1 cellular context compared by ENCODE assay signal in genomic region chr17:48998557-48999440, GRCh38.
TF ChIP-seq lines count a peak whose summit lies in the region.

No MANE protein-coding gene starts in this region.

TF ChIP-seq in HEK293, 187 proteins besides CTCF, POLR2A, EP300 and RAD21 (continued from another document):
- TF ChIP-seq, protein P1, sequence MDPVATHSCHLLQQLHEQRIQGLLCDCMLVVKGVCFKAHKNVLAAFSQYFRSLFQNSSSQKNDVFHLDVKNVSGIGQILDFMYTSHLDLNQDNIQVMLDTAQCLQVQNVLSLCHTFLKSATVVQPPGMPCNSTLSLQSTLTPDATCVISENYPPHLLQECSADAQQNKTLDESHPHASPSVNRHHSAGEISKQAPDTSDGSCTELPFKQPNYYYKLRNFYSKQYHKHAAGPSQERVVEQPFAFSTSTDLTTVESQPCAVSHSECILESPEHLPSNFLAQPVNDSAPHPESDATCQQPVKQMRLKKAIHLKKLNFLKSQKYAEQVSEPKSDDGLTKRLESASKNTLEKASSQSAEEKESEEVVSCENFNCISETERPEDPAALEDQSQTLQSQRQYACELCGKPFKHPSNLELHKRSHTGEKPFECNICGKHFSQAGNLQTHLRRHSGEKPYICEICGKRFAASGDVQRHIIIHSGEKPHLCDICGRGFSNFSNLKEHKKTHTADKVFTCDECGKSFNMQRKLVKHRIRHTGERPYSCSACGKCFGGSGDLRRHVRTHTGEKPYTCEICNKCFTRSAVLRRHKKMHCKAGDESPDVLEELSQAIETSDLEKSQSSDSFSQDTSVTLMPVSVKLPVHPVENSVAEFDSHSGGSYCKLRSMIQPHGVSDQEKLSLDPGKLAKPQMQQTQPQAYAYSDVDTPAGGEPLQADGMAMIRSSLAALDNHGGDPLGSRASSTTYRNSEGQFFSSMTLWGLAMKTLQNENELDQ (tag by site-specific recombination; IDR thresholded peaks at IDR 0.05; ENCODE audit: low read depth) = no peak
- TF ChIP-seq ZBTB10 (tag by site-specific recombination; IDR thresholded peaks at IDR 0.05) = peak; percentile 18; the same call in 1 of the 2 replicates
- TF ChIP-seq ZNF391 (tag by site-specific recombination; IDR thresholded peaks at IDR 0.05; ENCODE audit: borderline replicate concordance, low read depth) = no peak
- no peak for TF ChIP-seq ZNF394 (tag by site-specific recombination; IDR thresholded peaks at IDR 0.05; ENCODE audit: borderline replicate concordance)
- TF ChIP-seq ZNF221 (tag by site-specific recombination; IDR thresholded peaks at IDR 0.05; ENCODE audit: borderline replicate concordance) = no peak
- TF ChIP-seq ZNF23 (tag by site-specific recombination; IDR thresholded peaks at IDR 0.05; ENCODE audit: borderline replicate concordance) = no peak
- peak; percentile 88 for TF ChIP-seq ZNF692 (tag by site-specific recombination; IDR thresholded peaks at IDR 0.05)
- TF ChIP-seq ZBTB21 (tag by site-specific recombination; IDR thresholded peaks at IDR 0.05) = no peak
- TF ChIP-seq ZNF677 (tag by site-specific recombination; IDR thresholded peaks at IDR 0.05) = no peak
- TF ChIP-seq ZNF324 (tag by site-specific recombination; IDR thresholded peaks at IDR 0.05) = no peak
- TF ChIP-seq ZBTB8A (tag by site-specific recombination; IDR thresholded peaks at IDR 0.05) = no peak
- TF ChIP-seq ZNF280C (tag by site-specific recombination; IDR thresholded peaks at IDR 0.05) = no peak
- TF ChIP-seq ZBTB6 (tag by site-specific recombination; IDR thresholded peaks at IDR 0.05) = no peak
- no peak for TF ChIP-seq KLF1 (tag by site-specific recombination; IDR thresholded peaks at IDR 0.05)
- TF ChIP-seq, protein P2, sequence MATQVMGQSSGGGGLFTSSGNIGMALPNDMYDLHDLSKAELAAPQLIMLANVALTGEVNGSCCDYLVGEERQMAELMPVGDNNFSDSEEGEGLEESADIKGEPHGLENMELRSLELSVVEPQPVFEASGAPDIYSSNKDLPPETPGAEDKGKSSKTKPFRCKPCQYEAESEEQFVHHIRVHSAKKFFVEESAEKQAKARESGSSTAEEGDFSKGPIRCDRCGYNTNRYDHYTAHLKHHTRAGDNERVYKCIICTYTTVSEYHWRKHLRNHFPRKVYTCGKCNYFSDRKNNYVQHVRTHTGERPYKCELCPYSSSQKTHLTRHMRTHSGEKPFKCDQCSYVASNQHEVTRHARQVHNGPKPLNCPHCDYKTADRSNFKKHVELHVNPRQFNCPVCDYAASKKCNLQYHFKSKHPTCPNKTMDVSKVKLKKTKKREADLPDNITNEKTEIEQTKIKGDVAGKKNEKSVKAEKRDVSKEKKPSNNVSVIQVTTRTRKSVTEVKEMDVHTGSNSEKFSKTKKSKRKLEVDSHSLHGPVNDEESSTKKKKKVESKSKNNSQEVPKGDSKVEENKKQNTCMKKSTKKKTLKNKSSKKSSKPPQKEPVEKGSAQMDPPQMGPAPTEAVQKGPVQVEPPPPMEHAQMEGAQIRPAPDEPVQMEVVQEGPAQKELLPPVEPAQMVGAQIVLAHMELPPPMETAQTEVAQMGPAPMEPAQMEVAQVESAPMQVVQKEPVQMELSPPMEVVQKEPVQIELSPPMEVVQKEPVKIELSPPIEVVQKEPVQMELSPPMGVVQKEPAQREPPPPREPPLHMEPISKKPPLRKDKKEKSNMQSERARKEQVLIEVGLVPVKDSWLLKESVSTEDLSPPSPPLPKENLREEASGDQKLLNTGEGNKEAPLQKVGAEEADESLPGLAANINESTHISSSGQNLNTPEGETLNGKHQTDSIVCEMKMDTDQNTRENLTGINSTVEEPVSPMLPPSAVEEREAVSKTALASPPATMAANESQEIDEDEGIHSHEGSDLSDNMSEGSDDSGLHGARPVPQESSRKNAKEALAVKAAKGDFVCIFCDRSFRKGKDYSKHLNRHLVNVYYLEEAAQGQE (tag by site-specific recombination; IDR thresholded peaks at IDR 0.05) = no peak
- TF ChIP-seq ZNF776 (tag by site-specific recombination; IDR thresholded peaks at IDR 0.05; ENCODE audit: borderline replicate concordance) = no peak
- TF ChIP-seq KLF7 (tag by site-specific recombination; IDR thresholded peaks at IDR 0.05; ENCODE audit: borderline replicate concordance) = no peak
- TF ChIP-seq SP7 (tag by site-specific recombination; IDR thresholded peaks at IDR 0.05) = no peak
- TF ChIP-seq, protein P3, sequence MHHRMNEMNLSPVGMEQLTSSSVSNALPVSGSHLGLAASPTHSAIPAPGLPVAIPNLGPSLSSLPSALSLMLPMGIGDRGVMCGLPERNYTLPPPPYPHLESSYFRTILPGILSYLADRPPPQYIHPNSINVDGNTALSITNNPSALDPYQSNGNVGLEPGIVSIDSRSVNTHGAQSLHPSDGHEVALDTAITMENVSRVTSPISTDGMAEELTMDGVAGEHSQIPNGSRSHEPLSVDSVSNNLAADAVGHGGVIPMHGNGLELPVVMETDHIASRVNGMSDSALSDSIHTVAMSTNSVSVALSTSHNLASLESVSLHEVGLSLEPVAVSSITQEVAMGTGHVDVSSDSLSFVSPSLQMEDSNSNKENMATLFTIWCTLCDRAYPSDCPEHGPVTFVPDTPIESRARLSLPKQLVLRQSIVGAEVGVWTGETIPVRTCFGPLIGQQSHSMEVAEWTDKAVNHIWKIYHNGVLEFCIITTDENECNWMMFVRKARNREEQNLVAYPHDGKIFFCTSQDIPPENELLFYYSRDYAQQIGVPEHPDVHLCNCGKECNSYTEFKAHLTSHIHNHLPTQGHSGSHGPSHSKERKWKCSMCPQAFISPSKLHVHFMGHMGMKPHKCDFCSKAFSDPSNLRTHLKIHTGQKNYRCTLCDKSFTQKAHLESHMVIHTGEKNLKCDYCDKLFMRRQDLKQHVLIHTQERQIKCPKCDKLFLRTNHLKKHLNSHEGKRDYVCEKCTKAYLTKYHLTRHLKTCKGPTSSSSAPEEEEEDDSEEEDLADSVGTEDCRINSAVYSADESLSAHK (tag by site-specific recombination; IDR thresholded peaks at IDR 0.05) = no peak
- no peak for TF ChIP-seq ZNF488 (tag by site-specific recombination; IDR thresholded peaks at IDR 0.05)
- no peak for TF ChIP-seq ZNF19 (tag by site-specific recombination; IDR thresholded peaks at IDR 0.05; ENCODE audit: low read depth)
- TF ChIP-seq ZNF311 (tag by site-specific recombination; IDR thresholded peaks at IDR 0.05; ENCODE audit: borderline replicate concordance) = no peak
- no peak for TF ChIP-seq MEIS1 (CRISPR knock-in tag; IDR thresholded peaks at IDR 0.05; ENCODE audit: borderline replicate concordance)
- TF ChIP-seq ZNF2 (tag by site-specific recombination; IDR thresholded peaks at IDR 0.05) = no peak
- TF ChIP-seq ZNF658 (tag by site-specific recombination; IDR thresholded peaks at IDR 0.05) = no peak
- no peak for TF ChIP-seq PRDM1 (tag by site-specific recombination; IDR thresholded peaks at IDR 0.05)
- TF ChIP-seq ZNF280D (tag by site-specific recombination; IDR thresholded peaks at IDR 0.05) = no peak
- TF ChIP-seq, protein P4, sequence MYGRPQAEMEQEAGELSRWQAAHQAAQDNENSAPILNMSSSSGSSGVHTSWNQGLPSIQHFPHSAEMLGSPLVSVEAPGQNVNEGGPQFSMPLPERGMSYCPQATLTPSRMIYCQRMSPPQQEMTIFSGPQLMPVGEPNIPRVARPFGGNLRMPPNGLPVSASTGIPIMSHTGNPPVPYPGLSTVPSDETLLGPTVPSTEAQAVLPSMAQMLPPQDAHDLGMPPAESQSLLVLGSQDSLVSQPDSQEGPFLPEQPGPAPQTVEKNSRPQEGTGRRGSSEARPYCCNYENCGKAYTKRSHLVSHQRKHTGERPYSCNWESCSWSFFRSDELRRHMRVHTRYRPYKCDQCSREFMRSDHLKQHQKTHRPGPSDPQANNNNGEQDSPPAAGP (tag by site-specific recombination; IDR thresholded peaks at IDR 0.05) = no peak
- TF ChIP-seq MZF1 (tag by site-specific recombination; IDR thresholded peaks at IDR 0.05; ENCODE audit: borderline replicate concordance) = no peak
- no peak for TF ChIP-seq ZNF777 (tag by site-specific recombination; IDR thresholded peaks at IDR 0.05; ENCODE audit: borderline replicate concordance)
- TF ChIP-seq ZNF561 (tag by site-specific recombination; IDR thresholded peaks at IDR 0.05; ENCODE audit: borderline replicate concordance) = no peak
- TF ChIP-seq ZNF560 (tag by site-specific recombination; IDR thresholded peaks at IDR 0.05; ENCODE audit: borderline replicate concordance) = no peak
- TF ChIP-seq ZNF423 (tag by site-specific recombination; IDR thresholded peaks at IDR 0.05) = no peak
- TF ChIP-seq ZNF510 (tag by site-specific recombination; IDR thresholded peaks at IDR 0.05; ENCODE audit: insufficient replicate concordance) = no peak
- no peak for TF ChIP-seq HOXC10 (CRISPR knock-in tag; IDR thresholded peaks at IDR 0.05)
- no peak for TF ChIP-seq REPIN1 (tag by site-specific recombination; IDR thresholded peaks at IDR 0.05; ENCODE audit: low read depth)
- TF ChIP-seq ZNF121 (tag by site-specific recombination; IDR thresholded peaks at IDR 0.05) = no peak
- TF ChIP-seq ZNF24 (tag by site-specific recombination; IDR thresholded peaks at IDR 0.05) = no peak
